Comparison of ENCODE assay signal across 1 cellular context in genomic region chr1:42681771-42682483, GRCh38.
TF ChIP-seq lines count a peak whose summit lies in the region.

Gene YBX1 (plus strand): TSS chr1:42682418. CDS start chr1:42682566, 148 bp downstream.

TF ChIP-seq in K562, 482 proteins besides CTCF, POLR2A, EP300 and RAD21 (continued from another document and continues in another):
- TF ChIP-seq TRIM25 (IDR thresholded peaks at IDR 0.05; ENCODE audit: borderline replicate concordance), result no peak
- TF ChIP-seq MYBL2 (IDR thresholded peaks at IDR 0.05; ENCODE audit: low read depth), result peak; percentile 84
- TF ChIP-seq MYBL2 (CRISPR knock-in tag; IDR thresholded peaks at IDR 0.05; ENCODE audit: borderline replicate concordance), result no peak
- no peak for TF ChIP-seq SRSF7 (optimal IDR thresholded peaks at IDR 0.05; ENCODE audit: low read depth, low read length)
- TF ChIP-seq U2AF1 (optimal IDR thresholded peaks at IDR 0.05; ENCODE audit: low read depth, low read length), result no peak
- no peak for TF ChIP-seq EHMT2 (IDR thresholded peaks at IDR 0.05)
- no peak for TF ChIP-seq ARID3B (CRISPR knock-in tag; IDR thresholded peaks at IDR 0.05; ENCODE audit: borderline replicate concordance)
- TF ChIP-seq NCOA2 (IDR thresholded peaks at IDR 0.05; ENCODE audit: partially characterized antibody in 2 of 2), result no peak
- no peak for TF ChIP-seq MAFK (IDR thresholded peaks at IDR 0.05; ENCODE audit: low read length)
- TF ChIP-seq ETV5 (CRISPR knock-in tag; IDR thresholded peaks at IDR 0.05; ENCODE audit: low read depth), result peak; percentile 76
- peak; percentile 52; the same call in 1 of the 2 replicates for TF ChIP-seq TOE1 (IDR thresholded peaks at IDR 0.05; ENCODE audit: borderline replicate concordance)
- TF ChIP-seq TOE1 (CRISPR knock-in tag; IDR thresholded peaks at IDR 0.05; ENCODE audit: borderline replicate concordance, low read depth), result no peak
- no peak for TF ChIP-seq ATF6 (CRISPR knock-in tag; IDR thresholded peaks at IDR 0.05)
- TF ChIP-seq ZNF583 (CRISPR knock-in tag; IDR thresholded peaks at IDR 0.05), result peak; percentile 72
- TF ChIP-seq PCBP1 (IDR thresholded peaks at IDR 0.05; ENCODE audit: low read depth, low read length, poor library complexity, severe bottlenecking), result no peak
- no peak for TF ChIP-seq THRA (IDR thresholded peaks at IDR 0.05)
- no peak for TF ChIP-seq PREB (CRISPR knock-in tag; IDR thresholded peaks at IDR 0.05)
- peak; percentile 99 for TF ChIP-seq EP400 (IDR thresholded peaks at IDR 0.05)
- no peak for TF ChIP-seq RREB1 (CRISPR knock-in tag; IDR thresholded peaks at IDR 0.05)
- no peak for TF ChIP-seq CEBPB (tag; IDR thresholded peaks at IDR 0.05)
- TF ChIP-seq MCM7 (IDR thresholded peaks at IDR 0.05), result no peak
- TF ChIP-seq GABPA (tag; conservative IDR thresholded peaks at IDR 0.05; ENCODE audit: low read depth), result peak; percentile 96
- peak; percentile 89 for TF ChIP-seq KDM5B (IDR thresholded peaks at IDR 0.05; ENCODE audit: insufficient replicate concordance, low read depth, low read length)
- TF ChIP-seq MAFF (IDR thresholded peaks at IDR 0.05; ENCODE audit: low read length), result no peak
- 0 out of 4 replicates have a peak, but pooled peaks of 1 of the 2 experiments have one; percentile 16 for TF ChIP-seq NRF1 (conservative IDR thresholded peaks at IDR 0.05 in 1 of 2, IDR thresholded peaks at IDR 0.05 in 1 of 2)
- TF ChIP-seq ZNF592 (IDR thresholded peaks at IDR 0.05), result no peak; the same call in 1 of the 2 replicates
- peak; percentile 99 for TF ChIP-seq PKNOX1 (IDR thresholded peaks at IDR 0.05)
- TF ChIP-seq PTBP1 (IDR thresholded peaks at IDR 0.05; ENCODE audit: low read depth, low read length), result 0 out of 2 replicates have a peak, but pooled peaks have one; percentile 11
- TF ChIP-seq POLR2AphosphoS5 (IDR thresholded peaks at IDR 0.05; ENCODE audit: control insufficient read depth, insufficient read depth, low read depth, low read length), result peak; percentile 91
- TF ChIP-seq TARDBP (IDR thresholded peaks at IDR 0.05), result no peak
- TF ChIP-seq KAT8 (IDR thresholded peaks at IDR 0.05; ENCODE audit: low read depth), result no peak
- TF ChIP-seq ZNF175 (CRISPR knock-in tag; IDR thresholded peaks at IDR 0.05; ENCODE audit: low read depth), result no peak
- peak; percentile 46 for TF ChIP-seq PHF20 (IDR thresholded peaks at IDR 0.05; ENCODE audit: partially characterized antibody)
- TF ChIP-seq SMARCE1 (IDR thresholded peaks at IDR 0.05), result no peak
- TF ChIP-seq NFYB (IDR thresholded peaks at IDR 0.05; ENCODE audit: extremely low read depth, insufficient read length), result peak; percentile 88
- TF ChIP-seq PML (IDR thresholded peaks at IDR 0.05; ENCODE audit: low read length), result peak; percentile 85
- no peak; the same call in 1 of the 2 replicates for TF ChIP-seq RNF2 (IDR thresholded peaks at IDR 0.05)
- peak; percentile 65 for TF ChIP-seq RBBP5 (IDR thresholded peaks at IDR 0.05; ENCODE audit: borderline replicate concordance, insufficient read depth, low read length, poor library complexity, severe bottlenecking)
- TF ChIP-seq BCL6 (CRISPR knock-in tag; IDR thresholded peaks at IDR 0.05), result no peak
- no peak for TF ChIP-seq ZZZ3 (IDR thresholded peaks at IDR 0.05)
- no peak for TF ChIP-seq MTF1 (CRISPR knock-in tag; IDR thresholded peaks at IDR 0.05; ENCODE audit: borderline replicate concordance)
- TF ChIP-seq SRSF1 (IDR thresholded peaks at IDR 0.05; ENCODE audit: low read depth, low read length), result 0 out of 2 replicates have a peak, but pooled peaks have one; percentile 67
- TF ChIP-seq CREB1 (IDR thresholded peaks at IDR 0.05), result peak; percentile 50
- no peak for TF ChIP-seq CREB1 (CRISPR knock-in tag; IDR thresholded peaks at IDR 0.05)
